8 cellular contexts compared by ENCODE assay signal in the genomic region with DNA sequence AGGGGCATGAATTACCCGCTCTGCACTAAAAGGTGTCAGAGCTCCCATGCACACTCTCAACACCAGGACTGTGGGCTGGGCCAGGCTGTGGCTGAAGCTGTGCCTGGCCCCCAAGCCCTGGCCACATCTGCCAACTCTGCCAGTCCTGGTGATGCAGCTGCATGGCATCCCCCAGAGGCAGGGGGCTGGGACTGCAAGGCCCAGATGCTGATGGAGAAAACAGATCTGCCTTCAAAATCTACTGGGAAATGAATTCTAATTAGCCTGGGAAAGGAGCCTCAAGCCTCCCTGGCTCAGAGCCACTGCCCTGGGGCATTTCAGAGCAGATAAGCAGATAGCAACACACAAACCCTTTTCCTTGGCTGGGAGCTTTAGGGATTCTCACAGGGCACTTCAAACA. TPM values are rescaled to one million over a fixed set of nuclear protein-coding genes. Genes with fewer than 3 reads are reported as not detected.
DNase-seq lines count a peak whose midpoint lies in the region; ATAC-seq and TF ChIP-seq lines count a peak whose summit lies in the region.
"Had no signal": no experiment of that assay in that cellular context is flagged by ENCODE, and none has a peak within 500 bp of the region (broad histone marks: within the 10 kb centered on the region; RNA-seq: fewer than 3 reads in every experiment).

No MANE protein-coding gene starts in this region.

- intact Hi-C loops in left ventricle myocardium superior (cut with micrococcal nuclease): no loop called here

- H3K4me1 ChIP-seq in foreskin keratinocyte: peaks cover 4% of the 10 kb centered on the region

- H3K27ac ChIP-seq in foreskin keratinocyte: no peak overlapping the region

- ATAC-seq in foreskin keratinocyte (peak; percentile 78), left ventricle myocardium superior (no peak)

- TF ChIP-seq CTCF in foreskin keratinocyte (conservative IDR thresholded peaks at IDR 0.05): peak; percentile 59

- DNase-seq in Daoy (ENCODE audit: low read depth): peak; percentile 47
- peak; percentile 79 for DNase-seq in NCI-H2107 (lab: John Stamatoyannopoulos, UW)
- peak in 1 of 2 donors; percentile 18 for DNase-seq in foreskin keratinocyte
- no peak for DNase-seq in stimulated activated CD4-positive, alpha-beta T cell treated with anti-CD3 and anti-CD28 coated beads, Interleukin-4, amount 100 ng/mL, for 1 hour
- no peak for DNase-seq in left ventricle myocardium superior
- DNase-seq in stimulated activated CD4-positive, alpha-beta T cell treated with anti-CD3 and anti-CD28 coated beads, Interleukin-15, amount 100 ng/mL, for 24 hours: no peak
- DNase-seq: activated T-cell treated with anti-CD3 and anti-CD28 coated beads, Interleukin-2, amount 50 U/mL, for 48 hours had no signal

- H3K27me3 ChIP-seq in foreskin keratinocyte: peaks cover 16% of the 10 kb centered on the region

RNA-seq across cellular contexts. Expression of a gene that starts 3.4 kb away (rescaled TPM):
- 0.30 and 0.51 TPM in 2 replicates for total RNA-seq in Daoy (2014; rRNA removed; shearing (Covaris generic))
- total RNA-seq in foreskin keratinocyte (1.4 and 1.5 TPM in 2 replicates), left ventricle myocardium superior (0.27 TPM)
- polyA plus RNA-seq in foreskin keratinocyte: 0.44 and 0.65 TPM in 2 replicates

RNA-seq across cellular contexts. Expression of a gene that starts 27.4 kb away (rescaled TPM):
- 13.1 and 29.1 TPM in 2 replicates for total RNA-seq in Daoy (2014; rRNA removed; shearing (Covaris generic))
- 14.5 and 18.0 TPM in 2 replicates for total RNA-seq in foreskin keratinocyte
- polyA plus RNA-seq in foreskin keratinocyte: 7.4 and 8.6 TPM in 2 replicates
- total RNA-seq in left ventricle myocardium superior: 8.6 TPM

RNA-seq across cellular contexts. Expression of a gene that starts 44.0 kb away (rescaled TPM):
- total RNA-seq in Daoy (2014; rRNA removed; shearing (Covaris generic)): 0.30 TPM in 1 of 2 replicates, not detected in the other
- total RNA-seq in foreskin keratinocyte: 0.04 TPM in 1 of 2 replicates, not detected in the other
- polyA plus RNA-seq in foreskin keratinocyte: 0.04 TPM in 1 of 2 replicates, not detected in the other
- 0.07 TPM for total RNA-seq in left ventricle myocardium superior
- total RNA-seq: myocyte had no signal

RNA-seq across cellular contexts. Expression of a gene that starts 58.6 kb away (rescaled TPM):
- total RNA-seq in Daoy (2014; rRNA removed; shearing (Covaris generic)): 40.6 and 41.9 TPM in 2 replicates
- 47.3 and 52.5 TPM in 2 replicates for total RNA-seq in foreskin keratinocyte
- polyA plus RNA-seq in foreskin keratinocyte: 50.5 and 55.2 TPM in 2 replicates
- total RNA-seq in left ventricle myocardium superior: 24.7 TPM

Comparison
In these comparisons a context has a peak if more than half of its experiments do, and no peak if none do; other contexts are left out.
1. DNase-seq: peak in Daoy (single experiment) and NCI-H2107 (single experiment); none in stimulated activated CD4-positive, alpha-beta T cell treated with anti-CD3 and anti-CD28 coated beads, Interleukin-4, amount 100 ng/mL, for 1 hour (single experiment), left ventricle myocardium superior (single experiment) and stimulated activated CD4-positive, alpha-beta T cell treated with anti-CD3 and anti-CD28 coated beads, Interleukin-15, amount 100 ng/mL, for 24 hours (single experiment).